ENCODE assay signal across 24 cellular contexts in the genomic region with DNA sequence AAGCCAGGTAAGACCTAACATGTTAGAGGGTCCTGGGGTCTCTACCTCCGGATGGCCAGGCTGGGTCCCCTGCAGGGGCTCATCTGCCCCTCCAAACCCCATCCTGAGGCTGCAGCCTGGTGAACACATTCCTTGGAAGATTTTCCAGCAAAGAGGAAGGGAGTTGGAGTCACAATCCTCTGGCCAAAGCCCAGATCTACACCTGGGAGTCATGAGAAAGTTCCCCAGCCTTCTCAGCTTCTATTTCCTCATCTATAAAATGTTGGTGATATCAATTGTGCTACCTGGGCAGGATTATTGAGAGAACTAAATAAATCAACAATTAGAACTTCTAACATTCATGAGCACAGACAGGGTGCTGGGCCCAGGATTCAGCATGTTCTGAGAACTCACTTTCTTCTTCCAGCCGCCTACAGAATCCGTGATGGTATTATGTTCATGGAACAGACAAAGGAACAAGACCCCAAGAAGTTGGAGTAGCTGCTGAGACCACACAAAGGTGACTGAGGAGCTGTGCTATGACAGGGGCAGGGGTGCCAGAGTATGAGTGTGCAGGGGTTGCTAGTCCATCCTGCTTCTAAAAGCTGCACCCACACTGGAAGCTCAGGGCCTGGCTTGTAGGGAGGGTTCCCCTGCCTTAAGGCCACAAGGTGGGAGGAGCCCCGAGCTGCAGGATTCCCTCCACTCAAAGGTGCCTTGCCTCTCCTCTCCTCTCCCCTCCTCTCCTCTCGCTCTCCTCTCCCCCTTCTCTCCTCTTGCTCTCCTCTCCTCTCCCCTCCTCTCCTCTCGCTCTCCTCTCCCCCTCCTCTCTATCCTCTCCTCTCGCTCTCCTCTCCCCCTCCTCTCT.
"Had no signal": no experiment of that assay in that cellular context is flagged by ENCODE, and none has a peak within 500 bp of the region (broad histone marks: within the 10 kb centered on the region; RNA-seq: fewer than 3 reads in every experiment).

No MANE protein-coding gene starts in this region.

- H3K27ac ChIP-seq: spleen, thoracic aorta, upper lobe of left lung, WERI-Rb-1 had no signal

- H3K36me3 Mint-ChIP-seq: activated naive CD4-positive, alpha-beta T cell treated with anti-CD3 and anti-CD28 coated beads, Interleukin-2, amount 50 U/mL, for 24 hours; memory B cell; T-cell had no signal

- H3K36me3 ChIP-seq: spleen, thoracic aorta, upper lobe of left lung, WERI-Rb-1 had no signal

- H3K9me3 Mint-ChIP-seq: activated naive CD4-positive, alpha-beta T cell treated with anti-CD3 and anti-CD28 coated beads, Interleukin-2, amount 50 U/mL, for 24 hours; memory B cell; T-cell had no signal

- H3K4me3 ChIP-seq: mucosa of descending colon, spleen, thoracic aorta, upper lobe of left lung had no signal

- ATAC-seq: activated CD8-positive, alpha-beta T cell treated with anti-CD3 and anti-CD28 coated beads, Interleukin-2, amount 10 ng/mL, durations not matched to agents 7 days and 5 days; left ventricle myocardium superior; T-cell had no signal

- H3K27me3 Mint-ChIP-seq: progenitor cell of endocrine pancreas had no signal

- H3K9me3 ChIP-seq: mucosa of descending colon, spleen, thoracic aorta, upper lobe of left lung had no signal

- H3K4me1 ChIP-seq: spleen, upper lobe of left lung had no signal

- H3K4me3 Mint-ChIP-seq: activated CD8-positive, alpha-beta T cell treated with anti-CD3 and anti-CD28 coated beads, Interleukin-2, amount 10 ng/mL, durations not matched to agents 7 days and 5 days; activated naive CD4-positive, alpha-beta T cell treated with anti-CD3 and anti-CD28 coated beads, Interleukin-2, amount 50 U/mL, for 24 hours; brain; memory B cell; T-cell had no signal

- DNase-seq: activated CD4-positive, alpha-beta T cell treated with anti-CD3 and anti-CD28 coated beads for 1 hour; activated CD4-positive, alpha-beta T cell treated with anti-CD3 and anti-CD28 coated beads, Interleukin-2, amount 50 U/mL, for 1 hour; activated CD8-positive, alpha-beta T cell treated with anti-CD3 and anti-CD28 coated beads, Interleukin-2, amount 10 ng/mL, durations not matched to agents 7 days and 5 days; activated gamma-delta T cell treated with Interleukin-2 at 50 U/mL for 16 hours; anterior cingulate cortex; caudate nucleus; dermis blood vessel endothelial cell; effector CD8-positive, alpha-beta T cell; erythroblast; foreskin melanocyte; left ventricle myocardium superior; mucosa of descending colon; spleen; stimulated activated CD4-positive, alpha-beta T cell treated with anti-CD3 and anti-CD28 coated beads, Interleukin-4, amount 100 ng/mL, for 1 hour; stimulated activated naive CD4-positive, alpha-beta T cell treated with Interleukin-2 at 50 U/mL for 16 hours; T-cell; upper lobe of left lung; WERI-Rb-1 had no signal

- H3K27me3 ChIP-seq: upper lobe of left lung had no signal

- H3K27ac Mint-ChIP-seq: activated CD8-positive, alpha-beta T cell treated with anti-CD3 and anti-CD28 coated beads, Interleukin-2, amount 10 ng/mL, durations not matched to agents 7 days and 5 days; activated naive CD4-positive, alpha-beta T cell treated with anti-CD3 and anti-CD28 coated beads, Interleukin-2, amount 50 U/mL, for 24 hours; memory B cell; progenitor cell of endocrine pancreas; T-cell had no signal

- FAIRE-seq: TTC549 had no signal

- H3K4me1 Mint-ChIP-seq: activated naive CD4-positive, alpha-beta T cell treated with anti-CD3 and anti-CD28 coated beads, Interleukin-2, amount 50 U/mL, for 24 hours; memory B cell; T-cell had no signal
